In genomic region chr20:20359628-20360027, GRCh38 we compare ENCODE assay signal across 12 cellular contexts. TPM values are rescaled to one million over a fixed set of nuclear protein-coding genes. Genes with fewer than 3 reads are reported as not detected.
A peak's percentile ranks its signal among the peaks of the same experiment; 100 is the strongest.
DNase-seq lines count a peak whose midpoint lies in the region; ATAC-seq, FAIRE-seq and TF ChIP-seq lines count a peak whose summit lies in the region.
"Had no signal": no experiment of that assay in that cellular context is flagged by ENCODE, and none has a peak within 500 bp of the region (broad histone marks: within the 10 kb centered on the region; RNA-seq: fewer than 3 reads in every experiment).

No MANE protein-coding gene starts in this region.

- H4K20me1 ChIP-seq in astrocyte (ENCODE audit: insufficient read depth, low read length): no peaks in the 10 kb centered on the region

- H3K4me3 Mint-ChIP-seq in astrocyte (ENCODE audit: unreplicated experiment) (no peak overlapping the region), natural killer cell (peak overlapping the region; percentile 94)

- H3K36me3 Mint-ChIP-seq in astrocyte (ENCODE audit: low read depth, unreplicated experiment) (no peaks in the 10 kb centered on the region), natural killer cell (no peaks in the 10 kb centered on the region)
- H3K36me3 Mint-ChIP-seq: CD4-positive, alpha-beta memory T cell had no signal

- H3K4me1 ChIP-seq in HEK293 (ENCODE audit: control insufficient read depth, insufficient read depth, low read length): peaks cover 10% of the 10 kb centered on the region; the same call in 1 of the 2 replicates
- no peaks in the 10 kb centered on the region for H3K4me1 ChIP-seq in astrocyte (ENCODE audit: insufficient read depth, low read length)
- H3K4me1 ChIP-seq in left ventricle myocardium inferior: peaks cover 27% of the 10 kb centered on the region

- H3K9me3 Mint-ChIP-seq in astrocyte (ENCODE audit: unreplicated experiment) (peaks cover 1% of the 10 kb centered on the region), natural killer cell (peaks cover 0 to under 1% of the 10 kb centered on the region in 2 donors)
- H3K9me3 Mint-ChIP-seq: CD4-positive, alpha-beta memory T cell had no signal

- ATAC-seq in natural killer cell (no peak), HG03442 (IDR thresholded peaks at IDR 0.05; ENCODE audit: unreplicated experiment) (no peak)

- in situ Hi-C loops in G401 (cut with HindIII; ENCODE audit: low sequenced_read_pairs): no loop called here

- H3K36me3 ChIP-seq in HEK293 (ENCODE audit: control insufficient read depth in 2 of 2, insufficient read depth in 1 of 2, low read length in 2 of 2) (no peaks in the 10 kb centered on the region), astrocyte (ENCODE audit: insufficient read depth, low read length) (no peaks in the 10 kb centered on the region), left ventricle myocardium inferior (no peaks in the 10 kb centered on the region)

- DNase-seq in G401 (ENCODE audit: low spot score) (peak; percentile 22), astrocyte (ENCODE audit: low read depth) (no peak), natural killer cell (no peak), left ventricle myocardium inferior (no peak)
- no peak for DNase-seq in effector CD4-positive, alpha-beta T cell
- DNase-seq: Calu3, NCI-H2107 had no signal

- H3K9me3 ChIP-seq in HEK293 (ENCODE audit: control insufficient read depth, insufficient read depth, low read depth, low read length): no peaks in the 10 kb centered on the region
- no peaks in the 10 kb centered on the region for H3K9me3 ChIP-seq in astrocyte (ENCODE audit: insufficient read depth, low read depth, low read length)
- H3K9me3 ChIP-seq in left ventricle myocardium inferior (replicated peaks): no peaks in the 10 kb centered on the region
- H3K9me3 ChIP-seq: SK-N-SH had no signal

- no peak overlapping the region for H3K4me3 ChIP-seq in HEK293 (ENCODE audit: low read depth, low read length)
- no peak overlapping the region for H3K4me3 ChIP-seq in astrocyte (ENCODE audit: insufficient read depth, low read depth, low read length)
- H3K4me3 ChIP-seq in left ventricle myocardium inferior: no peak overlapping the region

- H3K27ac ChIP-seq in HEK293 (ENCODE audit: extremely low read depth, low read depth, low read length): no peak overlapping the region
- no peak overlapping the region for H3K27ac ChIP-seq in astrocyte (ENCODE audit: low read depth, low read length)
- H3K27ac ChIP-seq in left ventricle myocardium inferior (replicated peaks): no peak overlapping the region

- H3K79me2 ChIP-seq in astrocyte (ENCODE audit: insufficient read depth, low read length): no peaks in the 10 kb centered on the region

- no peak for TF ChIP-seq CTCF in HEK293 (tag by site-specific recombination; IDR thresholded peaks at IDR 0.05)
- no peak for TF ChIP-seq CTCF in astrocyte (IDR thresholded peaks at IDR 0.05; ENCODE audit: insufficient read depth, low read depth, low read length)
- no peak for TF ChIP-seq CTCF in natural killer cell (IDR thresholded peaks at IDR 0.05)
- TF ChIP-seq CTCF in left ventricle myocardium inferior (IDR thresholded peaks at IDR 0.05; ENCODE audit: borderline replicate concordance): no peak

- H3K4me1 Mint-ChIP-seq in astrocyte (ENCODE audit: low read depth, unreplicated experiment): no peaks in the 10 kb centered on the region
- peaks cover 55 to 57% of the 10 kb centered on the region in 2 donors for H3K4me1 Mint-ChIP-seq in natural killer cell

- H3K27me3 ChIP-seq in astrocyte (ENCODE audit: insufficient read depth, low read length) (peaks cover 33% of the 10 kb centered on the region), left ventricle myocardium inferior (ENCODE audit: low read depth) (peaks cover 50% of the 10 kb centered on the region)

- CTCF ChIA-PET in HEK293 (lab: Yijun Ruan, JAX): interaction anchor here (0.6 to 1.0 kb wide), 4 partner anchors 16 to 1219 kb away, joined by 3 to 4 read pairs (median 3); no protein-coding TSS in a partner anchor

- peak overlapping the region; percentile 63 for H3K27ac Mint-ChIP-seq in astrocyte (ENCODE audit: unreplicated experiment)
- peak overlapping the region in 1 of 2 donors; percentile 83 for H3K27ac Mint-ChIP-seq in natural killer cell
- H3K27ac Mint-ChIP-seq: CD4-positive, alpha-beta memory T cell had no signal

- no peak for FAIRE-seq in astrocyte (lab: Jason Lieb, UNC)

- no peak overlapping the region for H3K4me2 ChIP-seq in astrocyte (ENCODE audit: low read length)
- H3K4me2 ChIP-seq: SK-N-SH had no signal

- POLR2A ChIA-PET in HEK293 (lab: Yijun Ruan, JAX): no interaction called here

- H2AFZ ChIP-seq in astrocyte (ENCODE audit: low read depth, low read length): no peak overlapping the region

- H3K9ac ChIP-seq in astrocyte (ENCODE audit: low read length): no peak overlapping the region
- H3K9ac ChIP-seq: SK-N-SH had no signal

- H3K27me3 Mint-ChIP-seq in astrocyte (ENCODE audit: low read depth, unreplicated experiment) (peaks cover 54% of the 10 kb centered on the region), natural killer cell (ENCODE audit: low read depth in 2 of 2) (peaks cover 24 to 35% of the 10 kb centered on the region in 2 donors)

- intact Hi-C loops in natural killer cell (cut with micrococcal nuclease) (loop anchor here (10.0 kb wide), 1 partner anchor 145 kb away; no protein-coding TSS in a partner anchor), left ventricle myocardium inferior (cut with micrococcal nuclease) (loop anchor here (10.0 kb wide), 1 partner anchor 215 kb away; no protein-coding TSS in a partner anchor)

TF ChIP-seq in HEK293, 187 proteins besides CTCF, POLR2A, EP300 and RAD21:
- TF ChIP-seq TSHZ1 (tag by site-specific recombination; IDR thresholded peaks at IDR 0.05; ENCODE audit: borderline replicate concordance) (no peak), ZNF600 (tag by site-specific recombination; IDR thresholded peaks at IDR 0.05) (0 out of 2 replicates have a peak, but pooled peaks have one; percentile 33)

RNA-seq across cellular contexts. Expression of gene INSM1, which starts 8.3 kb away (rescaled TPM):
- not detected in 2 replicates for total RNA-seq in G401 (2014; rRNA removed; shearing (Covaris generic))
- 0.09 TPM in 1 of 2 replicates, not detected in the other for total RNA-seq in astrocyte
- total RNA-seq in natural killer cell: not detected
- total RNA-seq in left ventricle myocardium inferior: not detected
- total RNA-seq: A673; Calu3; CD4-positive, alpha-beta memory T cell had no signal
